28 cellular contexts compared by ENCODE assay signal in the genomic region with DNA sequence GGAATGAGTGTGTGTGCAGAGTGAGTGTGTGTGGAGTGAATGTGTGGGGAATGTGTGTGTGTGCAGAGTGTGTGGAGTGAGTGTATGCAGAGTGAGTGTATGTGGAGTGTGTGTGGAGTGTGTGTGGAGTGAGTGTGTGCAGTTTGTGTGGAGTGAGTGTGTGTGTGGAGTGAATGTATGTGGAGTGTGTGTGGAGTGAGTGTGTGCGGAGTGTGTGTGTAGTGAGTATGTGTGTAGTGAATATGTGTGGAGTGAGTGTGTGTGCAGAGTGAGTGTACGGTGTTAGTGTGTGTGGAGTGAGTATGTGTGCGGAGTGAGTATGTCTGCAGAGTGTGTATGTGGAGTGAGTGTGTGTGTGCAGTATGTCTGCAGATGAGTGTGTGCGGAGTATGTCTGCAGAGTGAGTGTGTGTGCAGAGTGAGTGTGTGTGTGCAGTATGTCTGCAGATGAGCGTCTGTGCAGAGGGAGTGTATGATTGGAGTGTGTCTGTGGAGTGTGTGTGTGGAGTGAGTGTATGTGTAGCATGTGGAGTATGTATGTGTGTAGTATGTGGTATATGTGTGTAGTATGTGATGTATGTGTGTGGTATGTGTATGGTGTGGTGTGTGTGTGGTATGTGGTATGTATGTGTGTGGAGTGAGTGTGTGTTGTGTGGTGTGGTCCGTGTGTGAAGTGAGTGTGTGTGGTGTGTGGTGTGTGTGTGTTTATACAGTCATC. TPM values are rescaled to one million over a fixed set of nuclear protein-coding genes. Genes with fewer than 3 reads are reported as not detected.
"Had no signal": no experiment of that assay in that cellular context is flagged by ENCODE, and none has a peak within 500 bp of the region (broad histone marks: within the 10 kb centered on the region; RNA-seq: fewer than 3 reads in every experiment).

No MANE protein-coding gene starts in this region.

- H3K36me3 Mint-ChIP-seq: activated naive CD4-positive, alpha-beta T cell treated with anti-CD3 and anti-CD28 coated beads, Interleukin-2, amount 50 U/mL, for 24 hours; memory B cell had no signal

- H3K27ac ChIP-seq: adrenal gland, ascending aorta, brain microvascular endothelial cell, dorsolateral prefrontal cortex, esophagus muscularis mucosa, parathyroid adenoma, right lobe of liver, skin epidermis, tibial artery, WERI-Rb-1 had no signal

- H2AFZ ChIP-seq: parathyroid adenoma had no signal

- H3K9me3 Mint-ChIP-seq: activated naive CD4-positive, alpha-beta T cell treated with anti-CD3 and anti-CD28 coated beads, Interleukin-2, amount 50 U/mL, for 24 hours; activated T-helper 1 cell treated with anti-CD3 and anti-CD28 coated beads, Interleukin-12 subunit alpha, Interleukin-12 subunit beta, Interleukin-2, Interleukin-4 antibody, amounts not matched to agents 30 ng/mL and 10 ng/mL and 1 ng/mL, durations not matched to agents 14 hours and 24 hours and 36 hours; central memory CD8-positive, alpha-beta T cell; effector memory CD8-positive, alpha-beta T cell; memory B cell; nephron progenitor cell; stimulated activated naive CD8-positive, alpha-beta T cell treated with anti-CD3 and anti-CD28 coated beads, Interleukin-15, amount 100 ng/mL, for 72 hours had no signal

- FAIRE-seq: colon, endothelial cell of umbilical vein, frontal cortex, TTC549 had no signal

- H3K4me1 ChIP-seq: adrenal gland, ascending aorta, esophagus muscularis mucosa, parathyroid adenoma, tibial artery had no signal

- H3K9me3 ChIP-seq: adrenal gland, ascending aorta, esophagus muscularis mucosa, right lobe of liver, tibial artery had no signal

- ATAC-seq: effector memory CD8-positive, alpha-beta T cell; right lobe of liver; stimulated activated naive CD8-positive, alpha-beta T cell treated with anti-CD3 and anti-CD28 coated beads, Interleukin-15, amount 100 ng/mL, for 72 hours had no signal

- DNase-seq: activated CD4-positive, alpha-beta T cell treated with anti-CD3 and anti-CD28 coated beads for 1 hour; activated gamma-delta T cell; brain microvascular endothelial cell; dorsolateral prefrontal cortex; effector memory CD8-positive, alpha-beta T cell; hippocampal formation; nephron progenitor cell; nucleus accumbens; right lobe of liver; stimulated activated CD4-positive, alpha-beta T cell treated with anti-CD3 and anti-CD28 coated beads, Interleukin-1b, Interleukin-23, amount 100 ng/mL, for 48 hours; stimulated activated naive CD8-positive, alpha-beta T cell treated with anti-CD3 and anti-CD28 coated beads, Interleukin-15, amount 100 ng/mL, for 72 hours; T-helper 1 cell; WERI-Rb-1 had no signal

- H3K9ac ChIP-seq: parathyroid adenoma had no signal

- H3K4me3 ChIP-seq: adrenal gland, ascending aorta, dorsolateral prefrontal cortex, esophagus muscularis mucosa, right lobe of liver, skin epidermis, tibial artery had no signal

- H3K4me1 Mint-ChIP-seq: activated naive CD4-positive, alpha-beta T cell treated with anti-CD3 and anti-CD28 coated beads, Interleukin-2, amount 50 U/mL, for 24 hours; central memory CD8-positive, alpha-beta T cell; memory B cell; stimulated activated naive CD8-positive, alpha-beta T cell treated with anti-CD3 and anti-CD28 coated beads, Interleukin-15, amount 100 ng/mL, for 72 hours had no signal

- H3K4me3 Mint-ChIP-seq: activated naive CD4-positive, alpha-beta T cell treated with anti-CD3 and anti-CD28 coated beads, Interleukin-2, amount 50 U/mL, for 24 hours; activated T-helper 1 cell treated with anti-CD3 and anti-CD28 coated beads, Interleukin-12 subunit alpha, Interleukin-12 subunit beta, Interleukin-2, Interleukin-4 antibody, amounts not matched to agents 30 ng/mL and 10 ng/mL and 1 ng/mL, durations not matched to agents 14 hours and 24 hours and 36 hours; central memory CD8-positive, alpha-beta T cell; effector memory CD8-positive, alpha-beta T cell; memory B cell; nephron progenitor cell; stimulated activated naive CD8-positive, alpha-beta T cell treated with anti-CD3 and anti-CD28 coated beads, Interleukin-15, amount 100 ng/mL, for 72 hours had no signal

- H3K27me3 ChIP-seq: ascending aorta, right lobe of liver had no signal

- H3K27ac Mint-ChIP-seq: activated naive CD4-positive, alpha-beta T cell treated with anti-CD3 and anti-CD28 coated beads, Interleukin-2, amount 50 U/mL, for 24 hours; activated T-helper 1 cell treated with anti-CD3 and anti-CD28 coated beads, Interleukin-12 subunit alpha, Interleukin-12 subunit beta, Interleukin-2, Interleukin-4 antibody, amounts not matched to agents 30 ng/mL and 10 ng/mL and 1 ng/mL, durations not matched to agents 14 hours and 24 hours and 36 hours; effector memory CD8-positive, alpha-beta T cell; memory B cell; nephron progenitor cell; stimulated activated naive CD8-positive, alpha-beta T cell treated with anti-CD3 and anti-CD28 coated beads, Interleukin-15, amount 100 ng/mL, for 72 hours had no signal

- H3K36me3 ChIP-seq: adrenal gland, ascending aorta, brain microvascular endothelial cell, esophagus muscularis mucosa, right lobe of liver, tibial artery, WERI-Rb-1 had no signal

- H3K27me3 Mint-ChIP-seq: central memory CD8-positive, alpha-beta T cell; stimulated activated naive CD8-positive, alpha-beta T cell treated with anti-CD3 and anti-CD28 coated beads, Interleukin-15, amount 100 ng/mL, for 72 hours had no signal

RNA-seq across cellular contexts. Expression of a gene that starts 59.7 kb away (rescaled TPM):
- total RNA-seq: activated CD8-positive, alpha-beta memory T cell treated with anti-CD3 and anti-CD28 coated beads for 36 hours; activated T-helper 1 cell treated with anti-CD3 and anti-CD28 coated beads, Interleukin-12 subunit alpha, Interleukin-12 subunit beta, Interleukin-2, Interleukin-4 antibody, amounts not matched to agents 30 ng/mL and 10 ng/mL and 1 ng/mL, durations not matched to agents 14 hours and 24 hours and 36 hours; adrenal gland; ascending aorta; dorsolateral prefrontal cortex; esophagus muscularis mucosa; frontal cortex had no signal
- polyA plus RNA-seq: adrenal gland had no signal
